ENCODE assay signal across 10 cellular contexts in genomic region chr2:124810132-124810531, GRCh38.
DNase-seq lines count a peak whose midpoint lies in the region; ATAC-seq, FAIRE-seq and TF ChIP-seq lines count a peak whose summit lies in the region.
"Had no signal": no experiment of that assay in that cellular context is flagged by ENCODE, and none has a peak within 500 bp of the region (broad histone marks: within the 10 kb centered on the region; RNA-seq: fewer than 3 reads in every experiment).

No MANE protein-coding gene starts in this region.

- H3K4me1 Mint-ChIP-seq in H9, result peaks cover 2 to 8% of the 10 kb centered on the region in 2 experiments; a peak in 3 of 4 replicates
- H3K4me1 Mint-ChIP-seq in osteocyte (ENCODE audit: unreplicated experiment), result no peaks in the 10 kb centered on the region

- H3K23ac ChIP-seq in H9 (ENCODE audit: insufficient read length, low read depth, low read length), result no peak overlapping the region

- H3K36me3 Mint-ChIP-seq in H9 (ENCODE audit: insufficient read depth in 1 of 3, low read depth in 3 of 3) (peaks cover 0 to 11% (median 0%) of the 10 kb centered on the region in 3 experiments; a peak in 1 of 7 replicates), osteocyte (ENCODE audit: unreplicated experiment) (no peaks in the 10 kb centered on the region)

- H3K4me2 ChIP-seq in H9 (ENCODE audit: insufficient read depth, insufficient read length, low read length), result no peak overlapping the region

- H3K27me3 ChIP-seq in H9 (ENCODE audit: insufficient read depth, low read length) (no peaks in the 10 kb centered on the region), pancreas (no peaks in the 10 kb centered on the region)

- TF ChIP-seq CTCF in H9 (conservative IDR thresholded peaks at IDR 0.05) (peak; percentile 68; the same call in 2 of the 3 replicates), epithelial cell of proximal tubule (conservative IDR thresholded peaks at IDR 0.05; ENCODE audit: low read depth, low read length) (peak; percentile 55), pancreas (IDR thresholded peaks at IDR 0.05) (no peak), osteocyte (IDR thresholded peaks at IDR 0.05) (no peak)

- H3K4ac ChIP-seq in H9 (ENCODE audit: low read depth, low read length), result no peak overlapping the region

- intact Hi-C loops in pancreas (cut with DNase I), result no loop called here

- no peak overlapping the region for H2BK120ac ChIP-seq in H9 (ENCODE audit: low read depth, low read length, poor library complexity, severe bottlenecking)

- no peak overlapping the region for H3K56ac ChIP-seq in H9 (ENCODE audit: insufficient read length, low read depth, low read length)

- no peaks in the 10 kb centered on the region for H3K4me1 ChIP-seq in H9 (ENCODE audit: insufficient read depth, low read length)
- no peaks in the 10 kb centered on the region for H3K4me1 ChIP-seq in pancreas

- H3K9me3 ChIP-seq in H9 (ENCODE audit: control insufficient read depth, low read depth, low read length), result no peaks in the 10 kb centered on the region
- no peaks in the 10 kb centered on the region for H3K9me3 ChIP-seq in pancreas

- H3K36me3 ChIP-seq in pancreas, result no peaks in the 10 kb centered on the region

- H3K9me3 Mint-ChIP-seq in H9 (peaks cover 0 to 3% of the 10 kb centered on the region in 2 experiments; a peak in 1 of 5 replicates), osteocyte (ENCODE audit: unreplicated experiment) (peaks cover 15% of the 10 kb centered on the region)

- H3K27me3 Mint-ChIP-seq in H9 (ENCODE audit: low read depth) (no peaks in the 10 kb centered on the region), osteocyte (ENCODE audit: unreplicated experiment) (no peaks in the 10 kb centered on the region)

- H4K91ac ChIP-seq in H9 (ENCODE audit: insufficient read length, low read depth, low read length), result no peak overlapping the region

- H3K27ac ChIP-seq in H9 (ENCODE audit: insufficient read length, low read depth, low read length) (no peak overlapping the region), pancreas (no peak overlapping the region)

- no peak overlapping the region for H2BK15ac ChIP-seq in H9 (ENCODE audit: low read depth, low read length)

- H4K20me1 ChIP-seq in H9 (ENCODE audit: control insufficient read depth, insufficient read depth, insufficient read length), result no peaks in the 10 kb centered on the region

- no peak overlapping the region for H3K27ac Mint-ChIP-seq in H9
- no peak overlapping the region for H3K27ac Mint-ChIP-seq in osteocyte (ENCODE audit: unreplicated experiment)
- H3K27ac Mint-ChIP-seq: activated CD8-positive, alpha-beta T cell treated with anti-CD3 and anti-CD28 coated beads, Interleukin-2, amount 10 ng/mL, durations not matched to agents 7 days and 5 days had no signal

- H2BK12ac ChIP-seq in H9 (ENCODE audit: insufficient read length, low read depth, low read length), result no peak overlapping the region

- DNase-seq in H9 (peak; percentile 59), NCI-H748 treated with DMSO at 0.1 percent for 48 hours (lab: John Stamatoyannopoulos, UW) (peak; percentile 26), epithelial cell of proximal tubule (ENCODE audit: low read depth) (peak; percentile 12), pancreas (no peak), KBM-7 (no peak), osteocyte (ENCODE audit: extremely low spot score, unreplicated experiment) (no peak)
- no peak for DNase-seq in activated CD8-positive, alpha-beta memory T cell treated with anti-CD3 and anti-CD28 coated beads for 24 hours
- DNase-seq: activated CD8-positive, alpha-beta T cell treated with anti-CD3 and anti-CD28 coated beads, Interleukin-2, amount 10 ng/mL, durations not matched to agents 7 days and 5 days; NCI-H1436 treated with DMSO at 0.1 percent for 48 hours had no signal

- no peak overlapping the region for H3K4me3 Mint-ChIP-seq in H9
- no peak overlapping the region for H3K4me3 Mint-ChIP-seq in osteocyte (ENCODE audit: unreplicated experiment)
- H3K4me3 Mint-ChIP-seq: activated CD8-positive, alpha-beta T cell treated with anti-CD3 and anti-CD28 coated beads, Interleukin-2, amount 10 ng/mL, durations not matched to agents 7 days and 5 days had no signal

- H3K9ac ChIP-seq in H9 (ENCODE audit: extremely low read depth, insufficient read length, low read length), result no peak overlapping the region

- no peak overlapping the region for H2BK5ac ChIP-seq in H9 (ENCODE audit: insufficient read length, low read length)

- in situ Hi-C loops in KBM-7 (cut with MboI; ENCODE audit: low pct_unique_long_range_greater_than_20kb, low sequenced_read_pairs), result no loop called here

- H3K18ac ChIP-seq in H9 (ENCODE audit: insufficient read length, low read depth, low read length), result no peak overlapping the region

- no peak overlapping the region for H3K4me3 ChIP-seq in epithelial cell of proximal tubule (ENCODE audit: low read depth, low read length)
- H3K4me3 ChIP-seq in pancreas, result no peak overlapping the region

- H4K5ac ChIP-seq in H9 (ENCODE audit: insufficient read length, low read depth, low read length), result no peak overlapping the region

- no peaks in the 10 kb centered on the region for H3K23me2 ChIP-seq in H9 (ENCODE audit: insufficient read length, low read depth, low read length, poor library complexity, severe bottlenecking)

- no peak overlapping the region for H2BK20ac ChIP-seq in H9 (ENCODE audit: low read depth, low read length, poor library complexity, severe bottlenecking)

- H3K14ac ChIP-seq in H9 (ENCODE audit: insufficient read depth, low read length), result no peak overlapping the region

- no peaks in the 10 kb centered on the region for H3K79me2 ChIP-seq in H9 (ENCODE audit: insufficient read depth, low read length)

- no peak overlapping the region for H2AK5ac ChIP-seq in H9 (ENCODE audit: insufficient read length, low read length)

- peak in 3 of 4 donors; percentile 25 to 51 (median 31) for ATAC-seq in pancreas
- ATAC-seq: activated CD8-positive, alpha-beta T cell treated with anti-CD3 and anti-CD28 coated beads, Interleukin-2, amount 10 ng/mL, durations not matched to agents 7 days and 5 days had no signal

- no peak overlapping the region for H2AFZ ChIP-seq in H9 (ENCODE audit: low read length)

- FAIRE-seq in pancreas (lab: Jason Lieb, UNC), result no peak
- FAIRE-seq: colon had no signal

- no peaks in the 10 kb centered on the region for H3K79me1 ChIP-seq in H9 (ENCODE audit: insufficient read depth, low read depth, low read length, poor library complexity, severe bottlenecking)

- no peak overlapping the region for H4K8ac ChIP-seq in H9 (replicated peaks; ENCODE audit: insufficient read length, low read depth, low read length)

- 100% methylated on average over 1 of the region's 4 CpGs for WGBS in H9 (ENCODE audit: extremely low coverage, insufficient read length, low lambda C conversion rate)
- 18 to 23% methylated on average over 4 of the region's 4 CpGs for WGBS in pancreas, 2 donors

- no peak overlapping the region for H3T11ph ChIP-seq in H9 (ENCODE audit: low read length)

Comparison
In these comparisons a context has a peak if more than half of its experiments do, and no peak if none do; other contexts are left out.
1. DNase-seq: peak in H9 (single experiment), NCI-H748 treated with DMSO at 0.1 percent for 48 hours (single experiment) and epithelial cell of proximal tubule (single experiment); none in pancreas (0 of 6), KBM-7 (single experiment), osteocyte (single experiment) and activated CD8-positive, alpha-beta memory T cell treated with anti-CD3 and anti-CD28 coated beads for 24 hours (single experiment).
2. CTCF ChIP-seq: peak in H9 (single experiment) and epithelial cell of proximal tubule (single experiment); none in pancreas (0 of 4) and osteocyte (single experiment).